Comparison of ENCODE assay signal across 20 cellular contexts in the genomic region with DNA sequence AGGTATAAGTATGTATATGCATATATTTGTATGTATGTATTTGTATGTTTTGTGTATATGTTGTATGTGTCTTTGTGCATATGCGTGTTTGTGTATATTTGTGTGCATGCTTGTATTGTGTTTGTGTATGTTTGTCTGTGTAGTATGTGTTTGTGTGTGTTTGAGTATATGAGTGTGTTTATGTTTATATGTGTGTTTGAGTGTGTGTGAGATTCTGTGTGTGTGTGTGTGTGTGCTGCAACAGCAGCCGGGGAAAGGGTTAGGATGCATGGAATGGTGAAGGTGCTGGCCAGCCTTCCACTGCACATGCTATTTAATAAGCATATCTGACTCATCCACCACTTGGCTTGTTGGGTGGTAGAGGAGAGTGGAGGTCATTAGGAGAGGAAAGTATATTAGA. TPM values are rescaled to one million over a fixed set of nuclear protein-coding genes. Genes with fewer than 3 reads are reported as not detected.
DNase-seq lines count a peak whose midpoint lies in the region; ATAC-seq, FAIRE-seq and TF ChIP-seq lines count a peak whose summit lies in the region.
"Had no signal": no experiment of that assay in that cellular context is flagged by ENCODE, and none has a peak within 500 bp of the region (broad histone marks: within the 10 kb centered on the region; RNA-seq: fewer than 3 reads in every experiment).

No MANE protein-coding gene starts in this region.

- H3K4me2 ChIP-seq in A549 (peak overlapping the region; percentile 32), hepatocyte (no peak overlapping the region)

- no peak for TF ChIP-seq RAD21 in A549 (conservative IDR thresholded peaks at IDR 0.05 in 1 of 2, IDR thresholded peaks at IDR 0.05 in 1 of 2)

- H3K9me3 ChIP-seq in A549, result 0 out of 3 replicates have a peak, but pooled peaks cover 4% of the 10 kb centered on the region
- H3K9me3 ChIP-seq in adipocyte (ENCODE audit: control insufficient read depth, low read length), result no peaks in the 10 kb centered on the region
- no peaks in the 10 kb centered on the region for H3K9me3 ChIP-seq in hepatocyte (ENCODE audit: low read depth)
- no peaks in the 10 kb centered on the region for H3K9me3 ChIP-seq in testis
- H3K9me3 ChIP-seq: BE2C, heart right ventricle, sigmoid colon had no signal

- H3K4me3 ChIP-seq in A549 (no peak overlapping the region), adipocyte (ENCODE audit: low read length) (no peak overlapping the region), hepatocyte (no peak overlapping the region), testis (no peak overlapping the region)
- H3K4me3 ChIP-seq: heart right ventricle, sigmoid colon had no signal

- H2AFZ ChIP-seq in hepatocyte, result no peak overlapping the region

- no peak for TF ChIP-seq EP300 in A549 (IDR thresholded peaks at IDR 0.05)

- H3K79me2 ChIP-seq in hepatocyte, result no peaks in the 10 kb centered on the region

- no peak for TF ChIP-seq CTCF in A549 (IDR thresholded peaks at IDR 0.05)
- TF ChIP-seq CTCF in hepatocyte (IDR thresholded peaks at IDR 0.05; ENCODE audit: poor library complexity), result no peak
- no peak for TF ChIP-seq CTCF in testis (IDR thresholded peaks at IDR 0.05)

- CTCF ChIA-PET in A549 (lab: Yijun Ruan, JAX), result interaction anchor here (1.9 to 7.9 kb wide), 3 partner anchors 489 to 560 kb away, joined by 5 to 82 read pairs (median 17); a partner anchor contains a TSS

- H4K20me1 ChIP-seq in hepatocyte (ENCODE audit: insufficient read depth, poor library complexity, severe bottlenecking), result no peaks in the 10 kb centered on the region

- intact Hi-C loops in testis (cut with DNase I; ENCODE audit: low total_unique reads), result loop anchor here (10.0 kb wide), 1 partner anchor 490 kb away; a partner anchor contains a TSS

- TF ChIP-seq POLR2A in A549 (IDR thresholded peaks at IDR 0.05; ENCODE audit: low read length) (no peak), testis (IDR thresholded peaks at IDR 0.05) (no peak)

- H3K27me3 ChIP-seq in adipocyte (replicated peaks; ENCODE audit: control insufficient read depth, insufficient read depth, low read length) (peaks cover 3% of the 10 kb centered on the region), hepatocyte (no peaks in the 10 kb centered on the region), testis (no peaks in the 10 kb centered on the region)
- H3K27me3 ChIP-seq: BE2C, heart right ventricle, sigmoid colon had no signal

- no peak overlapping the region for H3K9ac ChIP-seq in adipocyte (ENCODE audit: low read length)

- no peak for DNase-seq in A549 (ENCODE audit: low read depth in 1 of 2, low spot score in 1 of 2)
- DNase-seq in ELR (ENCODE audit: low read depth), result peak; percentile 13
- peak; percentile 25 for DNase-seq in adipocyte (ENCODE audit: low read depth)
- peak; percentile 43 for DNase-seq in hepatocyte (ENCODE audit: low spot score)
- DNase-seq in testis, result no peak
- no peak for DNase-seq in NCI-H1417 treated with DMSO at 0.1 percent for 48 hours (lab: John Stamatoyannopoulos, UW)
- DNase-seq in cerebellar nuclear complex (lab: John Stamatoyannopoulos, UW), result no peak
- DNase-seq in NAMALWA (ENCODE audit: low spot score), result no peak
- DNase-seq: activated CD4-positive, alpha-beta T cell treated with anti-CD3 and anti-CD28 coated beads for 1 hour; activated gamma-delta T cell treated with Interleukin-2 at 50 U/mL for 16 hours; aorta; heart right ventricle; NCI-H1092; NCI-H2171; sigmoid colon; stimulated activated CD4-positive, alpha-beta T cell treated with anti-CD3 and anti-CD28 coated beads, Interleukin-4, amount 100 ng/mL, for 24 hours; stimulated activated CD8-positive, alpha-beta memory T cell treated with anti-CD3 and anti-CD28 coated beads, Interleukin-4, amount 100 ng/mL, for 48 hours; T-helper 17 cell had no signal

- no peak for FAIRE-seq in A549 (lab: Jason Lieb, UNC)

- H3K27ac ChIP-seq in A549 (peak overlapping the region; percentile 62 to 72; a peak in 4 of 6 replicates), hepatocyte (peak overlapping the region; percentile 92), testis (no peak overlapping the region)
- H3K27ac ChIP-seq: sigmoid colon had no signal

- no peaks in the 10 kb centered on the region for H3K9me2 ChIP-seq in hepatocyte (replicated peaks; ENCODE audit: insufficient read depth)

- POLR2A ChIA-PET in A549 (lab: Yijun Ruan, JAX), result no interaction called here

- H3K36me3 ChIP-seq in adipocyte (ENCODE audit: control insufficient read depth, insufficient read depth, low read length, severe bottlenecking) (no peaks in the 10 kb centered on the region), hepatocyte (replicated peaks; ENCODE audit: insufficient read depth, low read depth) (no peaks in the 10 kb centered on the region), testis (ENCODE audit: low read depth, missing control alignments) (no peaks in the 10 kb centered on the region)
- H3K36me3 ChIP-seq: BE2C, heart right ventricle, sigmoid colon had no signal

- ATAC-seq in A549, result no peak
- ATAC-seq: Right ventricle myocardium inferior, T-helper 17 cell had no signal

- 65% methylated on average over 2 of the region's 2 CpGs for WGBS in A549 (ENCODE audit: missing lambda C conversion rate)
- WGBS in hepatocyte (ENCODE audit: low lambda C conversion rate, missing lambda C conversion rate), result 79% methylated on average over 2 of the region's 2 CpGs
- 74 to 83% methylated on average over 2 of the region's 2 CpGs for WGBS in testis, 2 donors

- H3K4me1 ChIP-seq in A549, result peaks cover 68% of the 10 kb centered on the region
- peaks cover 24% of the 10 kb centered on the region for H3K4me1 ChIP-seq in adipocyte (ENCODE audit: control insufficient read depth, insufficient read depth, low read length)
- peaks cover 55% of the 10 kb centered on the region for H3K4me1 ChIP-seq in hepatocyte (ENCODE audit: insufficient read depth)
- peaks cover 16% of the 10 kb centered on the region for H3K4me1 ChIP-seq in testis

TF ChIP-seq in A549, 52 proteins besides CTCF, POLR2A, EP300 and RAD21:
- TF ChIP-seq, protein P1, sequence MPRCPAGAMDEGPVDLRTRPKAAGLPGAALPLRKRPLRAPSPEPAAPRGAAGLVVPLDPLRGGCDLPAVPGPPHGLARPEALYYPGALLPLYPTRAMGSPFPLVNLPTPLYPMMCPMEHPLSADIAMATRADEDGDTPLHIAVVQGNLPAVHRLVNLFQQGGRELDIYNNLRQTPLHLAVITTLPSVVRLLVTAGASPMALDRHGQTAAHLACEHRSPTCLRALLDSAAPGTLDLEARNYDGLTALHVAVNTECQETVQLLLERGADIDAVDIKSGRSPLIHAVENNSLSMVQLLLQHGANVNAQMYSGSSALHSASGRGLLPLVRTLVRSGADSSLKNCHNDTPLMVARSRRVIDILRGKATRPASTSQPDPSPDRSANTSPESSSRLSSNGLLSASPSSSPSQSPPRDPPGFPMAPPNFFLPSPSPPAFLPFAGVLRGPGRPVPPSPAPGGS (IDR thresholded peaks at IDR 0.05), result no peak
- TF ChIP-seq, protein P2, sequence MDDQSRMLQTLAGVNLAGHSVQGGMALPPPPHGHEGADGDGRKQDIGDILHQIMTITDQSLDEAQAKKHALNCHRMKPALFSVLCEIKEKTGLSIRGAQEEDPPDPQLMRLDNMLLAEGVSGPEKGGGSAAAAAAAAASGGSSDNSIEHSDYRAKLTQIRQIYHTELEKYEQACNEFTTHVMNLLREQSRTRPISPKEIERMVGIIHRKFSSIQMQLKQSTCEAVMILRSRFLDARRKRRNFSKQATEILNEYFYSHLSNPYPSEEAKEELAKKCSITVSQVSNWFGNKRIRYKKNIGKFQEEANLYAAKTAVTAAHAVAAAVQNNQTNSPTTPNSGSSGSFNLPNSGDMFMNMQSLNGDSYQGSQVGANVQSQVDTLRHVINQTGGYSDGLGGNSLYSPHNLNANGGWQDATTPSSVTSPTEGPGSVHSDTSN (IDR thresholded peaks at IDR 0.05), result no peak
- TF ChIP-seq HEYL (CRISPR knock-in tag; IDR thresholded peaks at IDR 0.05), result no peak
- TF ChIP-seq, protein P3, sequence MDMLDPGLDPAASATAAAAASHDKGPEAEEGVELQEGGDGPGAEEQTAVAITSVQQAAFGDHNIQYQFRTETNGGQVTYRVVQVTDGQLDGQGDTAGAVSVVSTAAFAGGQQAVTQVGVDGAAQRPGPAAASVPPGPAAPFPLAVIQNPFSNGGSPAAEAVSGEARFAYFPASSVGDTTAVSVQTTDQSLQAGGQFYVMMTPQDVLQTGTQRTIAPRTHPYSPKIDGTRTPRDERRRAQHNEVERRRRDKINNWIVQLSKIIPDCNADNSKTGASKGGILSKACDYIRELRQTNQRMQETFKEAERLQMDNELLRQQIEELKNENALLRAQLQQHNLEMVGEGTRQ (IDR thresholded peaks at IDR 0.05), result no peak
TF ChIP-seq in A549: peak in this region for 0.

RNA-seq across cellular contexts. Expression of a gene that starts 46.6 kb away (rescaled TPM):
- polyA plus RNA-seq in A549 (2011; rRNA removed) (20.6 and 38.4 TPM in 2 replicates), A549 (2017; fragmentation: RNase III; extraction: RNeasy Plus Mini Kit Qiagen cat#74134 plus additional on column Dnase treatment) (31.0 to 31.7 TPM (median 31.5 TPM) in 3 replicates), hepatocyte (45.4 and 54.3 TPM in 2 replicates), testis (ENCODE audit: insufficient read depth, low read depth, low replicate concordance) (55.1 TPM)
- polyA plus RNA-seq in A549 (2012; cell fraction: cytosol; rRNA removed), result 20.2 and 22.2 TPM in 2 replicates
- polyA plus RNA-seq in A549 (2012; cell fraction: nucleus; rRNA removed), result 10.3 and 11.0 TPM in 2 replicates
- polyA minus RNA-seq in A549 (2011; rRNA and poly(A)+ RNA removed), result 5.3 and 6.3 TPM in 2 replicates
- total RNA-seq in hepatocyte (41.7 and 47.7 TPM in 2 replicates), testis (10 to 100 TPM; 27.2 to 30.2 TPM)

Comparison
In these comparisons a context has a peak if more than half of its experiments do, and no peak if none do; other contexts are left out.
1. DNase-seq: peak in ELR (single experiment), adipocyte (single experiment) and hepatocyte (single experiment); none in A549 (0 of 2), testis (single experiment), NCI-H1417 treated with DMSO at 0.1 percent for 48 hours (single experiment), cerebellar nuclear complex (0 of 2) and NAMALWA (single experiment).
2. H3K27ac ChIP-seq: peak in A549 (2 of 2) and hepatocyte (single experiment); none in testis (0 of 2).